1 cellular context compared by ENCODE assay signal in the genomic region with DNA sequence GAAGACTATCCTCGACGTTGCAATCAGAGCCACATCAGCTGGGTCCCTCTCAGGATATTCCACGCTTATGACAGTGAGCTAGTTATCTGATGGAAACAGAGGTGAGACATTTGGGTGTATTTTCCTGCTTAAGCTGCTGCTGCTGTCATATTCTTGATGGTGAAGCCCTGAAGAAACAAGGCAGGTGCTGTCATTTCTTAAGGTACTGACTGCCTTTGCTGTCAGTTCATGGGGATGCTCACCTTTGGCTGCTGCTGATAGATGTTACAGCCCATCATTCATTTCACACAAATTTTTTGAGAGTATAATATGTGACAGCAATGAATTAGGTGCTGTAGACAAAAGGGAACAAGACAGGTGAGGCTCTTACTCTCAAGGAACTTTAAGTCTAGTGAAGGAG.
TF ChIP-seq lines count a peak whose summit lies in the region.

No MANE protein-coding gene starts in this region.

TF ChIP-seq in neural cell, 6 proteins besides CTCF, POLR2A, EP300 and RAD21 (continued from another document):
- no peak for TF ChIP-seq EZH2 (IDR thresholded peaks at IDR 0.05; ENCODE audit: borderline replicate concordance, insufficient read depth, low read length, poor library complexity, severe bottlenecking)
TF ChIP-seq in neural cell: peak in this region for 3.
